ENCODE assay signal across 15 cellular contexts in the genomic region with DNA sequence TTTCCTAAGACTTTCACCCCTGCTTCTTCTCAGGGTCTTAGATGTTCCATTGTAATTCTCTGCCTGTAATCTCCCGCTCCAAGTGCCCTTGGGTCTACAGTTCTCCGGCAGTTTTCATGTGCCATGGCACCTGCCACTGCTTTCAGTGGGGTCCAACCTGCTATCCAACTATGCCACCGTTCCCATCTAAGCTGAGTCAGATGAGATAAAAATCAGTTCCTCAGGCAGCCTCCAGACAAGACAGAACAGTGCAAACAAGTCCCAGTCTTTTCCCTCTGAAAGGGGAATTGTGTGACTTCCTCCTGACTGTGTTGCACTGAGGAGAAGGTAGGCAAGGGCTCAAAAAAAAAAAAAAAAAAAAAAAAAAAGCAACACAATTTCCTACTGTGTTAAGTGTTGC. TPM values are rescaled to one million over a fixed set of nuclear protein-coding genes. Genes with fewer than 3 reads are reported as not detected.
DNase-seq lines count a peak whose midpoint lies in the region; ATAC-seq and TF ChIP-seq lines count a peak whose summit lies in the region.
"Had no signal": no experiment of that assay in that cellular context is flagged by ENCODE, and none has a peak within 500 bp of the region (broad histone marks: within the 10 kb centered on the region; RNA-seq: fewer than 3 reads in every experiment).

No MANE protein-coding gene starts in this region.

- intact Hi-C loops in Caco-2 (cut with micrococcal nuclease; ENCODE audit: unreplicated experiment) (loop anchor here (2.0 kb wide), 1 partner anchor 14 kb away; no protein-coding TSS in a partner anchor), left colon (cut with DNase I, micrococcal nuclease) (no loop called here)

- H3K27me3 ChIP-seq in Caco-2 (replicated peaks; ENCODE audit: control insufficient read depth, insufficient read depth, low read length): no peaks in the 10 kb centered on the region
- H3K27me3 ChIP-seq: SJSA1 had no signal

- H3K27ac Mint-ChIP-seq in Caco-2 (ENCODE audit: unreplicated experiment): peak overlapping the region; percentile 88
- H3K27ac Mint-ChIP-seq: memory B cell had no signal

- peak overlapping the region; percentile 80 for H3K4me3 Mint-ChIP-seq in Caco-2 (ENCODE audit: unreplicated experiment)
- H3K4me3 Mint-ChIP-seq: memory B cell had no signal

- H3K4me1 ChIP-seq in Caco-2: peaks cover 4% of the 10 kb centered on the region; the same call in 1 of the 2 replicates
- H3K4me1 ChIP-seq: SJSA1 had no signal

- CTCF ChIA-PET in Caco-2 (lab: Charles Lee): no interaction called here

- no peaks in the 10 kb centered on the region for H3K9me3 ChIP-seq in Caco-2
- H3K9me3 ChIP-seq: SJSA1 had no signal

- in situ Hi-C loops in astrocyte of the spinal cord (cut with HindIII; ENCODE audit: low sequenced_read_pairs): no loop called here

- no peaks in the 10 kb centered on the region for H3K4me1 Mint-ChIP-seq in Caco-2 (ENCODE audit: low read depth, unreplicated experiment)
- H3K4me1 Mint-ChIP-seq: memory B cell had no signal

- H3K4me3 ChIP-seq in Caco-2 (ENCODE audit: low read depth, low read length) (peak overlapping the region; percentile 43), astrocyte of the spinal cord (ENCODE audit: low read depth, low read length) (peak overlapping the region; percentile 49)
- H3K4me3 ChIP-seq: SJSA1 had no signal

- H3K27me3 Mint-ChIP-seq in Caco-2 (ENCODE audit: insufficient read depth, unreplicated experiment): no peaks in the 10 kb centered on the region

- BruUV-seq in Caco-2 (replicated peaks; lab: Mats Ljungman, UMichigan): no TSS peak

- DNase-seq in Caco-2: peak in 1 of 2 experiments; percentile 7
- DNase-seq in NCI-H2029 (lab: John Stamatoyannopoulos, UW): peak; percentile 47
- DNase-seq in astrocyte of the spinal cord (ENCODE audit: low read depth, low spot score): no peak
- DNase-seq in left colon: no peak
- DNase-seq in stimulated activated CD4-positive, alpha-beta T cell treated with anti-CD3 and anti-CD28 coated beads, Interleukin-15, amount 100 ng/mL, for 24 hours: no peak
- DNase-seq in activated CD4-positive, CD25-positive, alpha-beta regulatory T cell (lab: John Stamatoyannopoulos, UW): no peak
- DNase-seq: activated CD4-positive, CD25-positive, alpha-beta regulatory T cell treated with anti-CD3 and anti-CD28 coated beads, Interleukin-2, amount 50 U/mL, for 72 hours; hippocampal formation; Karpas-422; NCI-H446 treated with DMSO at 0.1 percent for 48 hours; stimulated activated naive CD8-positive, alpha-beta T cell treated with anti-CD3 and anti-CD28 coated beads, Interleukin-15, Interleukin-2, amounts not matched to agents 100 U/mL and 50 U/mL, for 24 hours had no signal

- TF ChIP-seq CTCF in Caco-2 (IDR thresholded peaks at IDR 0.05; ENCODE audit: insufficient read depth in 1 of 2, low read depth in 1 of 2, low read length in 1 of 2, severe bottlenecking in 1 of 2, unreplicated experiment in 1 of 2) (no peak), astrocyte of the spinal cord (IDR thresholded peaks at IDR 0.05; ENCODE audit: low read depth, low read length) (no peak)

- H3K36me3 Mint-ChIP-seq in Caco-2 (ENCODE audit: insufficient read depth, unreplicated experiment): peaks cover 6% of the 10 kb centered on the region
- H3K36me3 Mint-ChIP-seq: memory B cell had no signal

- H3K9me3 Mint-ChIP-seq in Caco-2 (ENCODE audit: unreplicated experiment): peaks cover 10% of the 10 kb centered on the region

- peak; percentile 30 for ATAC-seq in left colon
- no peak for ATAC-seq in GM21390 (IDR thresholded peaks at IDR 0.05; ENCODE audit: unreplicated experiment)
- no peak for ATAC-seq in GM21381 (IDR thresholded peaks at IDR 0.05; ENCODE audit: unreplicated experiment)
- ATAC-seq: stimulated activated naive CD8-positive, alpha-beta T cell treated with anti-CD3 and anti-CD28 coated beads, Interleukin-15, Interleukin-2, amounts not matched to agents 100 U/mL and 50 U/mL, for 24 hours had no signal

- POLR2A ChIA-PET in Caco-2 (lab: Charles Lee): interaction anchor here (0.6 kb wide), 1 partner anchor 315 kb away, joined by 6 read pairs; no protein-coding TSS in a partner anchor

- H3K36me3 ChIP-seq in Caco-2 (ENCODE audit: control insufficient read depth, insufficient read depth, low read length): no peaks in the 10 kb centered on the region
- H3K36me3 ChIP-seq: SJSA1 had no signal

RNA-seq across cellular contexts. Expression of gene EBNA1BP2, which starts 50.8 kb away (rescaled TPM):
- total RNA-seq in Caco-2 (2022) (56.3 and 61.6 TPM in 2 replicates), left colon (10 to 100 TPM; 30.4 to 32.4 TPM)

RNA-seq across cellular contexts. Expression of gene CFAP57, which starts 50.9 kb away (rescaled TPM):
- 0.23 and 0.35 TPM in 2 replicates for total RNA-seq in Caco-2 (2022)
- not detected for total RNA-seq in left colon
